Comparison of ENCODE assay signal across 9 cellular contexts in genomic region chrX:13761606-13762005, GRCh38. TPM values are rescaled to one million over a fixed set of nuclear protein-coding genes. Genes with fewer than 3 reads are reported as not detected.
A peak's percentile ranks its signal among the peaks of the same experiment; 100 is the strongest.
DNase-seq lines count a peak whose midpoint lies in the region; ATAC-seq and TF ChIP-seq lines count a peak whose summit lies in the region.
"Had no signal": no experiment of that assay in that cellular context is flagged by ENCODE, and none has a peak within 500 bp of the region (broad histone marks: within the 10 kb centered on the region; RNA-seq: fewer than 3 reads in every experiment).

No MANE protein-coding gene starts in this region.

- H3K4me2 ChIP-seq in Karpas-422 (ENCODE audit: low read depth, low read length, poor library complexity, severe bottlenecking) (no peak overlapping the region), hepatocyte (no peak overlapping the region)

- H3K27me3 ChIP-seq in Karpas-422 (ENCODE audit: low read length) (no peaks in the 10 kb centered on the region), hepatocyte (no peaks in the 10 kb centered on the region), right atrium auricular region (no peaks in the 10 kb centered on the region)

- 44% methylated on average over 5 of the region's 5 CpGs for WGBS in hepatocyte (ENCODE audit: low lambda C conversion rate, missing lambda C conversion rate)

- H2AFZ ChIP-seq in Karpas-422 (ENCODE audit: low read length), result no peak overlapping the region
- no peak overlapping the region for H2AFZ ChIP-seq in hepatocyte

- H3K4me3 ChIP-seq in Karpas-422 (ENCODE audit: low read length) (no peak overlapping the region), hepatocyte (no peak overlapping the region), right atrium auricular region (no peak overlapping the region)

- DNase-seq in Karpas-422, result no peak
- DNase-seq in hepatocyte (ENCODE audit: low spot score), result peak; percentile 10
- no peak for DNase-seq in right atrium auricular region (ENCODE audit: low spot score)
- no peak for DNase-seq in head of caudate nucleus
- DNase-seq in NCI-H2107 (lab: John Stamatoyannopoulos, UW), result no peak
- DNase-seq: activated CD8-positive, alpha-beta T cell treated with anti-CD3 and anti-CD28 coated beads, Interleukin-2, amount 10 ng/mL, durations not matched to agents 7 days and 5 days had no signal

- H3K9me3 ChIP-seq in Karpas-422 (ENCODE audit: low read length) (no peaks in the 10 kb centered on the region), hepatocyte (ENCODE audit: low read depth) (no peaks in the 10 kb centered on the region), right atrium auricular region (no peaks in the 10 kb centered on the region)

- no peak overlapping the region for H3K9ac ChIP-seq in Karpas-422 (ENCODE audit: low read length)

- ATAC-seq in GM18861 (IDR thresholded peaks at IDR 0.05; ENCODE audit: unreplicated experiment) (peak; percentile 55), GM21786 (IDR thresholded peaks at IDR 0.05; ENCODE audit: unreplicated experiment) (peak; percentile 66), HG02642 (IDR thresholded peaks at IDR 0.05; ENCODE audit: poor library complexity, unreplicated experiment) (no peak)
- ATAC-seq: activated CD8-positive, alpha-beta T cell treated with anti-CD3 and anti-CD28 coated beads, Interleukin-2, amount 10 ng/mL, durations not matched to agents 7 days and 5 days had no signal

- no peaks in the 10 kb centered on the region for H3K9me2 ChIP-seq in Karpas-422 (replicated peaks; ENCODE audit: insufficient read depth, low read length)
- H3K9me2 ChIP-seq in hepatocyte (replicated peaks; ENCODE audit: insufficient read depth), result no peaks in the 10 kb centered on the region

- H3K79me2 ChIP-seq in Karpas-422 (ENCODE audit: low read length) (no peaks in the 10 kb centered on the region), hepatocyte (no peaks in the 10 kb centered on the region)

- no peaks in the 10 kb centered on the region for H4K20me1 ChIP-seq in Karpas-422 (ENCODE audit: insufficient read depth, low read depth, low read length)
- no peaks in the 10 kb centered on the region for H4K20me1 ChIP-seq in hepatocyte (ENCODE audit: insufficient read depth, poor library complexity, severe bottlenecking)

- H3K27ac ChIP-seq in Karpas-422 (ENCODE audit: low read length) (peak overlapping the region; percentile 39; the same call in 1 of the 2 replicates), hepatocyte (no peak overlapping the region), right atrium auricular region (no peak overlapping the region)

- H3K4me1 ChIP-seq in Karpas-422 (ENCODE audit: low read length), result peaks cover 51% of the 10 kb centered on the region
- no peaks in the 10 kb centered on the region for H3K4me1 ChIP-seq in hepatocyte (ENCODE audit: insufficient read depth)
- no peaks in the 10 kb centered on the region for H3K4me1 ChIP-seq in right atrium auricular region

- intact Hi-C loops in head of caudate nucleus (cut with DNase I), result loop anchor here (10.0 kb wide), 1 partner anchor 273 kb away; no protein-coding TSS in a partner anchor

- TF ChIP-seq CTCF in hepatocyte (IDR thresholded peaks at IDR 0.05; ENCODE audit: poor library complexity) (no peak), right atrium auricular region (IDR thresholded peaks at IDR 0.05) (no peak)

- H3K36me3 ChIP-seq in Karpas-422 (ENCODE audit: insufficient read depth, low read length) (peaks cover 73% of the 10 kb centered on the region), hepatocyte (replicated peaks; ENCODE audit: insufficient read depth, low read depth) (peaks cover 4% of the 10 kb centered on the region), right atrium auricular region (peaks cover 18% of the 10 kb centered on the region)

RNA-seq across cellular contexts. Expression of gene OFD1, which starts 27.1 kb away (rescaled TPM):
- total RNA-seq in Karpas-422 (2014; rRNA removed; shearing (Covaris generic); ENCODE audit: low replicate concordance), result 68.4 and 76.3 TPM in 2 replicates
- total RNA-seq in hepatocyte (23.5 and 27.6 TPM in 2 replicates), right atrium auricular region (1 to 10 TPM; 7.7 to 8.1 TPM)
- 23.5 and 30.6 TPM in 2 replicates for polyA plus RNA-seq in hepatocyte

RNA-seq across cellular contexts. Expression of gene TRAPPC2, which starts 27.2 kb away (rescaled TPM):
- total RNA-seq in Karpas-422 (2014; rRNA removed; shearing (Covaris generic); ENCODE audit: low replicate concordance), result 29.5 and 60.5 TPM in 2 replicates
- total RNA-seq in hepatocyte (23.4 and 24.8 TPM in 2 replicates), right atrium auricular region (1 to 10 TPM; 6.6 to 7.6 TPM)
- polyA plus RNA-seq in hepatocyte, result 11.7 and 15.8 TPM in 2 replicates

RNA-seq across cellular contexts. Expression of gene GPM6B, which starts 55.3 kb away (rescaled TPM):
- total RNA-seq in Karpas-422 (2014; rRNA removed; shearing (Covaris generic); ENCODE audit: low replicate concordance), result not detected in 2 replicates
- total RNA-seq in hepatocyte (4.9 and 9.0 TPM in 2 replicates), right atrium auricular region (10 to 100 TPM in 1 of 2 donors, 1 to 10 TPM in 1; 9.0 to 14.2 TPM)
- polyA plus RNA-seq in hepatocyte, result 6.8 and 10.2 TPM in 2 replicates
- total RNA-seq: activated CD8-positive, alpha-beta T cell treated with anti-CD3 and anti-CD28 coated beads, Interleukin-2, amount 10 ng/mL, durations not matched to agents 7 days and 5 days had no signal
